8 cellular contexts compared by ENCODE assay signal in the genomic region with DNA sequence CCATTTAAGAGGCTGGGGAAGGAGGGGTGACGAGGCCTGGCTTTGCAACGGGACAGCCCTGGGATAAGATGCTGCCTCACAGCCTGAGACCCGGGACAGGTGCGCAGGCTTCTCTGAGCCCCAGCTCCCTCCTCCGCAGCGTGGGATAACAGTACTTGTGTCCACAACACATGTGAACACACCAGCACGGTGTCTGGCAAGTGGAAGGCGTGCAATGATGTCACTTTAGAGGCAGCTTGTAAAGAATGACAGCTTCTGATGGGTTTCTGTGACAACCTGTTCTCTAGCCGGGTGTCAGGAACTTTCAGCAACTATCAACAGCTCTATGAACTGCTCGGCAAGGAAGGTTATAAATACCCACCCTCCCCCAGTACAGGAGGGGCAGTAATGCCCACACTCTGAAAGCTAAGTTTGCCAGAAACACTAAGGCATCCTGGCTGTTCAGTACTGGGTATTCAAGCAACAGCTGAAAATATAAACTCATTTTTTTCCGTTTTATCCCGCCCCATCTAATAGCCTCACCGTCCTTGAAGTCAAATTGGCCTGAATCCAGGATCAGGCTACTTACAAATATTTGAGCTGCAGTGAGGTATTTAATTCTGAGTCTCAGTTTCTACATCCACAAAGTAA. TPM values are rescaled to one million over a fixed set of nuclear protein-coding genes. Genes with fewer than 3 reads are reported as not detected.
DNase-seq lines count a peak whose midpoint lies in the region; ATAC-seq, FAIRE-seq and TF ChIP-seq lines count a peak whose summit lies in the region.

No MANE protein-coding gene starts in this region.

- no peak for TF ChIP-seq POLR2A in H54 (IDR thresholded peaks at IDR 0.05; ENCODE audit: low read depth, low read length)

- no peaks in the 10 kb centered on the region for H3K9me3 ChIP-seq in T-helper 17 cell (ENCODE audit: control insufficient read depth, low read length, poor library complexity, severe bottlenecking)

- peaks cover 5% of the 10 kb centered on the region for H3K36me3 Mint-ChIP-seq in T-helper 17 cell (ENCODE audit: low read depth)

- H3K4me3 Mint-ChIP-seq in T-helper 17 cell: no peak overlapping the region

- no peak for TF ChIP-seq CTCF in fibroblast of pulmonary artery (IDR thresholded peaks at IDR 0.05; ENCODE audit: low read length, missing control alignments)

- FAIRE-seq in H54 (lab: Jason Lieb, UNC) (no peak), GM19239 (lab: Jason Lieb, UNC) (no peak), HTR-8/SVneo (lab: Jason Lieb, UNC) (no peak)

- H3K4me3 ChIP-seq in fibroblast of pulmonary artery (replicated peaks; ENCODE audit: low read depth, low read length): no peak overlapping the region

- H3K27ac Mint-ChIP-seq in T-helper 17 cell: peak overlapping the region; percentile 98

- intact Hi-C loops in posterior cingulate gyrus (cut with DNase I): no loop called here

- peaks cover 62% of the 10 kb centered on the region for H3K4me1 Mint-ChIP-seq in T-helper 17 cell

- ATAC-seq in T-helper 17 cell: no peak

- DNase-seq in EH (ENCODE audit: low read depth) (peak; percentile 67), T-helper 17 cell (no peak), fibroblast of pulmonary artery (ENCODE audit: low read depth) (peak; percentile 73), posterior cingulate gyrus (peak in 7 of 10 donors; percentile 45 to 93 (median 70)), H54 (ENCODE audit: insufficient read length, low spot score) (no peak), GM19239 (ENCODE audit: insufficient read length, low spot score) (no peak), T-helper 9 cell (no peak), HTR-8/SVneo (ENCODE audit: insufficient read length, low spot score) (no peak)

- H3K27me3 Mint-ChIP-seq in T-helper 17 cell: no peaks in the 10 kb centered on the region

RNA-seq across cellular contexts. Expression of a gene that starts 59.7 kb away (rescaled TPM):
- total RNA-seq in T-helper 17 cell: 1,000 to 10,000 TPM; 1,038 to 1,220 TPM

Comparison
In these comparisons a context has a peak if more than half of its experiments do, and no peak if none do; other contexts are left out.
1. DNase-seq: peak in EH (single experiment), fibroblast of pulmonary artery (single experiment) and posterior cingulate gyrus (7 of 10); none in T-helper 17 cell (0 of 3), H54 (single experiment), GM19239 (single experiment), T-helper 9 cell (single experiment) and HTR-8/SVneo (single experiment).